ENCODE assay signal across 19 cellular contexts in genomic region chr6:150647051-150647450, GRCh38. TPM values are rescaled to one million over a fixed set of nuclear protein-coding genes. Genes with fewer than 3 reads are reported as not detected.
DNase-seq lines count a peak whose midpoint lies in the region; FAIRE-seq and TF ChIP-seq lines count a peak whose summit lies in the region.
"Had no signal": no experiment of that assay in that cellular context is flagged by ENCODE, and none has a peak within 500 bp of the region (broad histone marks: within the 10 kb centered on the region; RNA-seq: fewer than 3 reads in every experiment).

No MANE protein-coding gene starts in this region.

- H3K36me3 ChIP-seq in OCI-LY1 (ENCODE audit: insufficient read depth, low read length) (peaks cover 61% of the 10 kb centered on the region), endothelial cell of umbilical vein (ENCODE audit: control insufficient read depth in 2 of 2, extremely low read depth in 1 of 2, insufficient read depth in 2 of 2, low read length in 2 of 2) (no peaks in the 10 kb centered on the region), GM23248 (ENCODE audit: low read depth) (no peaks in the 10 kb centered on the region)

- FAIRE-seq in endothelial cell of umbilical vein (lab: Jason Lieb, UNC) = peak; percentile 8
- FAIRE-seq: GM12878, HepG2, HTR-8/SVneo had no signal

- H3K79me2 ChIP-seq in OCI-LY1 (ENCODE audit: insufficient read depth, low read length) (peaks cover 87% of the 10 kb centered on the region), endothelial cell of umbilical vein (ENCODE audit: control insufficient read depth, insufficient read depth, low read length) (no peaks in the 10 kb centered on the region), GM23248 (ENCODE audit: insufficient read depth) (no peaks in the 10 kb centered on the region)

- peaks cover 3% of the 10 kb centered on the region; the same call in 1 of the 2 replicates for H4K20me1 ChIP-seq in OCI-LY1 (ENCODE audit: insufficient read depth, low read length)
- H4K20me1 ChIP-seq in endothelial cell of umbilical vein (replicated peaks; ENCODE audit: control insufficient read depth, extremely low read depth, insufficient read depth, low read length) = peaks cover 2% of the 10 kb centered on the region
- no peaks in the 10 kb centered on the region for H4K20me1 ChIP-seq in GM23248 (ENCODE audit: insufficient read depth)

- H3K4me2 ChIP-seq in OCI-LY1 (ENCODE audit: low read length) (peak overlapping the region; percentile 37), endothelial cell of umbilical vein (ENCODE audit: insufficient read depth, low read length) (no peak overlapping the region), GM23248 (ENCODE audit: unreplicated experiment) (no peak overlapping the region)
- H3K4me2 ChIP-seq: GM23338 had no signal

- TF ChIP-seq CTCF in OCI-LY1 (IDR thresholded peaks at IDR 0.05; ENCODE audit: low read length) = no peak
- no peak for TF ChIP-seq CTCF in endothelial cell of umbilical vein (IDR thresholded peaks at IDR 0.05; ENCODE audit: extremely low read depth in 1 of 2, insufficient read depth in 1 of 2, low read depth in 1 of 2, low read length in 2 of 2)

- CTCF ChIA-PET in endothelial cell of umbilical vein (lab: Charles Lee) = no interaction called here

- in situ Hi-C loops in GM23248 (cut with MboI) = no loop called here

- peak; percentile 18 for DNase-seq in NCI-H748 (lab: John Stamatoyannopoulos, UW; ENCODE audit: unreplicated experiment)
- no peak for DNase-seq in NCI-H748 treated with DMSO at 0.1 percent for 48 hours (lab: John Stamatoyannopoulos, UW)
- DNase-seq in endothelial cell of umbilical vein (ENCODE audit: low read depth, low spot score) = no peak
- no peak for DNase-seq in NCI-H146 treated with DMSO at 0.1 percent for 48 hours (lab: John Stamatoyannopoulos, UW; ENCODE audit: unreplicated experiment)
- DNase-seq in GM23248 = no peak
- DNase-seq in NCI-H524 (lab: John Stamatoyannopoulos, UW) = no peak
- DNase-seq: 8988T; C1 segment of cervical spinal cord; Calu3; CD4-positive, alpha-beta T cell; DMS 273 treated with DMSO at 0.1 percent for 48 hours; H7; HFFc6 had no signal

- intact Hi-C loops in endothelial cell of umbilical vein (cut with micrococcal nuclease) = no loop called here

- H3F3A ChIP-seq in OCI-LY1 (ENCODE audit: insufficient read depth, low read length) = peaks cover 1% of the 10 kb centered on the region; the same call in 1 of the 2 replicates
- H3F3A ChIP-seq in GM23248 (ENCODE audit: insufficient read depth) = no peaks in the 10 kb centered on the region

- 73 to 74% methylated on average over 3 of the region's 3 CpGs for WGBS in GM23248 (ENCODE audit: low coverage in 1 of 2, low lambda C conversion rate in 2 of 2, missing lambda C conversion rate in 2 of 2), 2 experiments

- dilution Hi-C loops in endothelial cell of umbilical vein (cut with MboI; ENCODE audit: extremely low pct_ligation_motif_present, low sequenced_read_pairs) = no loop called here

- TF ChIP-seq POLR2A in endothelial cell of umbilical vein (IDR thresholded peaks at IDR 0.05; ENCODE audit: low read depth, low read length) = no peak

- H3K27ac ChIP-seq in OCI-LY1 (ENCODE audit: low read depth, low read length, poor library complexity, severe bottlenecking) (peak overlapping the region; percentile 64), endothelial cell of umbilical vein (ENCODE audit: insufficient read depth, low read depth, low read length) (no peak overlapping the region), GM23248 (no peak overlapping the region)

- H3K4me3 ChIP-seq in OCI-LY1 (ENCODE audit: low read depth, low read length, poor library complexity, severe bottlenecking) = no peak overlapping the region
- H3K4me3 ChIP-seq in endothelial cell of umbilical vein (replicated peaks in 1 of 3; ENCODE audit: insufficient read depth in 1 of 3, low read depth in 1 of 3, low read length in 3 of 3) = no peak overlapping the region
- H3K4me3 ChIP-seq in GM23248 = no peak overlapping the region
- H3K4me3 ChIP-seq: GM12878, GM23338 had no signal

- H3K9me1 ChIP-seq in endothelial cell of umbilical vein (replicated peaks; ENCODE audit: control insufficient read depth, extremely low read depth, insufficient read depth, low read length) = no peaks in the 10 kb centered on the region

- POLR2A ChIA-PET in endothelial cell of umbilical vein (lab: Charles Lee) = no interaction called here

- H3K9ac ChIP-seq in OCI-LY1 (ENCODE audit: low read length) (peak overlapping the region; percentile 23; the same call in 1 of the 2 replicates), endothelial cell of umbilical vein (replicated peaks; ENCODE audit: extremely low read depth, insufficient read depth, low read length) (no peak overlapping the region), GM23248 (no peak overlapping the region)

- H3K27me3 ChIP-seq in OCI-LY1 (ENCODE audit: insufficient read depth, low read length) (no peaks in the 10 kb centered on the region), endothelial cell of umbilical vein (ENCODE audit: control insufficient read depth in 2 of 2, insufficient read depth in 2 of 2, low read length in 2 of 2) (no peaks in the 10 kb centered on the region), GM23248 (replicated peaks; ENCODE audit: insufficient read depth) (0 out of 2 replicates have a peak, but pooled peaks cover 5% of the 10 kb centered on the region)

- H3K9me3 ChIP-seq in OCI-LY1 (ENCODE audit: low read length) = no peaks in the 10 kb centered on the region
- no peaks in the 10 kb centered on the region for H3K9me3 ChIP-seq in endothelial cell of umbilical vein (replicated peaks; ENCODE audit: control insufficient read depth, insufficient read depth, low read length)
- no peaks in the 10 kb centered on the region for H3K9me3 ChIP-seq in GM23248 (ENCODE audit: low read depth)

- H3K9me2 ChIP-seq in OCI-LY1 (ENCODE audit: low read depth, low read length) (no peaks in the 10 kb centered on the region), GM23248 (ENCODE audit: insufficient read depth) (no peaks in the 10 kb centered on the region)

- H2AFZ ChIP-seq in OCI-LY1 (ENCODE audit: low read length) (no peak overlapping the region), endothelial cell of umbilical vein (ENCODE audit: low read depth, low read length) (no peak overlapping the region), GM23248 (no peak overlapping the region)
- H2AFZ ChIP-seq: GM23338 had no signal

- H3K4me1 ChIP-seq in OCI-LY1 (ENCODE audit: insufficient read depth, low read length, severe bottlenecking) = peaks cover 59% of the 10 kb centered on the region
- no peaks in the 10 kb centered on the region for H3K4me1 ChIP-seq in endothelial cell of umbilical vein (ENCODE audit: control insufficient read depth, extremely low read depth, insufficient read depth, low read length)
- no peaks in the 10 kb centered on the region for H3K4me1 ChIP-seq in GM23248 (ENCODE audit: insufficient read depth)

- no TSS peak for BruUV-seq in endothelial cell of umbilical vein (replicated peaks; lab: Mats Ljungman, UMichigan)

TF ChIP-seq in endothelial cell of umbilical vein, 7 proteins besides CTCF, POLR2A, EP300 and RAD21:
- TF ChIP-seq FOS (IDR thresholded peaks at IDR 0.05; ENCODE audit: borderline replicate concordance, insufficient read depth, low read length) (no peak), JUN (IDR thresholded peaks at IDR 0.05; ENCODE audit: borderline replicate concordance, insufficient read depth, insufficient read length, low read depth) (no peak), POLR2AphosphoS5 (IDR thresholded peaks at IDR 0.05; ENCODE audit: insufficient read depth, low read depth, low read length) (no peak), EZH2 (IDR thresholded peaks at IDR 0.05; ENCODE audit: borderline replicate concordance, low read depth, low read length, severe bottlenecking) (no peak), GATA2 (IDR thresholded peaks at IDR 0.05; ENCODE audit: insufficient read depth, insufficient read length, low read depth, low read length) (no peak), MYC (IDR thresholded peaks at IDR 0.05; ENCODE audit: low read depth, low read length) (no peak)
- TF ChIP-seq, protein P1, sequence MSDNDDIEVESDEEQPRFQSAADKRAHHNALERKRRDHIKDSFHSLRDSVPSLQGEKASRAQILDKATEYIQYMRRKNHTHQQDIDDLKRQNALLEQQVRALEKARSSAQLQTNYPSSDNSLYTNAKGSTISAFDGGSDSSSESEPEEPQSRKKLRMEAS (IDR thresholded peaks at IDR 0.05; ENCODE audit: insufficient read depth, insufficient read length) = no peak

RNA-seq across cellular contexts. Expression of gene PLEKHG1, which starts 47.4 kb away (rescaled TPM):
- 49.7 and 62.5 TPM in 2 replicates for total RNA-seq in endothelial cell of umbilical vein
- polyA plus RNA-seq in endothelial cell of umbilical vein = 7.8 and 8.8 TPM in 2 replicates
- polyA plus RNA-seq in endothelial cell of umbilical vein (2011; cell fraction: cytosol; rRNA removed) = 6.0 and 6.2 TPM in 2 replicates
- 14.7 and 21.3 TPM in 2 replicates for polyA plus RNA-seq in endothelial cell of umbilical vein (2011; cell fraction: nucleus; rRNA removed)
- 8.2 and 10.3 TPM in 2 replicates for polyA plus RNA-seq in endothelial cell of umbilical vein (2012)
- polyA minus RNA-seq in endothelial cell of umbilical vein = 26.0 and 30.9 TPM in 2 replicates
- polyA minus RNA-seq in endothelial cell of umbilical vein (2011; cell fraction: cytosol; rRNA and poly(A)+ RNA removed) = 1.0 TPM
- polyA minus RNA-seq in endothelial cell of umbilical vein (2011; cell fraction: nucleus; rRNA and poly(A)+ RNA removed) = 45.9 and 53.6 TPM in 2 replicates
- 0.11 and 3.7 TPM in 2 replicates for total RNA-seq in GM23248 (2014; rRNA removed; shearing (Covaris generic))
- 0.20 and 0.51 TPM in 2 replicates for polyA plus RNA-seq in GM23248 (2016; fragmentation: Nextera tagmentation; extraction: Ambion mirVana)
- total RNA-seq: G401 had no signal

Comparison
In these comparisons a context has a peak if more than half of its experiments do, and no peak if none do; other contexts are left out.
1. RNA of gene PLEKHG1, which starts 47.4 kb away (total RNA-seq): 49.7 to 62.5 TPM in endothelial cell of umbilical vein; 0.11 to 3.7 TPM in GM23248; every median in the first group is over 10 times any median in the second.